In the genomic region with DNA sequence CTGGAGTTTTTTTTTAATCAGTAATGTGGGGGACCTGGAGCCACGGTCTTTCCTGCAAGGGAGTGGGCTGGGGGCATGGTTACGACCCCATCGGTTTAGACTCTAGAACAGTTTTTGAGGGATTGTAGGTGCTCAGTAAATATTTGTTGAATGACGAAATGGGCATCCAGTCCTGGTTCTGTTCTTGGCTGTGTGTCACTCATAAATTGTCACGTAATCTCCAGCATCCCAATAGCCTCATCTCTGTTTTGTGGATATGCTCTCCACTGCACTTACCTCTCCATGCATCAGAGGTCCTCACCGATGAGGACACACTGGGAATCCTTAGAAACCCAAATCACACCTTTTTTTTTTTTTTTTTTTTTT, we compare ENCODE assay signal across 8 cellular contexts. TPM values are rescaled to one million over a fixed set of nuclear protein-coding genes. Genes with fewer than 3 reads are reported as not detected.
A peak's percentile ranks its signal among the peaks of the same experiment; 100 is the strongest.
DNase-seq lines count a peak whose midpoint lies in the region; ATAC-seq and TF ChIP-seq lines count a peak whose summit lies in the region.

No MANE protein-coding gene starts in this region.

- H3K36me3 ChIP-seq in ACC112 (ENCODE audit: insufficient read depth, low read length) (peaks cover 7% of the 10 kb centered on the region; the same call in 1 of the 2 replicates), HUES6 (ENCODE audit: control insufficient read depth, insufficient read depth, low read length) (peaks cover 4% of the 10 kb centered on the region)

- peak overlapping the region; percentile 94 for H3K4me3 Mint-ChIP-seq in chondrocyte (ENCODE audit: unreplicated experiment)
- H3K4me3 Mint-ChIP-seq in natural killer cell treated with Interleukin-12 subunit alpha and Interleukin-12 subunit beta and Interleukin-15 and Interleukin-18, amount 100 ng/mL, for 72 hours: peak overlapping the region; percentile 82

- no peaks in the 10 kb centered on the region for H3K9me3 Mint-ChIP-seq in chondrocyte (ENCODE audit: low read depth)
- no peaks in the 10 kb centered on the region for H3K9me3 Mint-ChIP-seq in natural killer cell treated with Interleukin-12 subunit alpha and Interleukin-12 subunit beta and Interleukin-15 and Interleukin-18, amount 100 ng/mL, for 72 hours

- no peak for TF ChIP-seq CTCF in chondrocyte (IDR thresholded peaks at IDR 0.05)

- H3K27ac ChIP-seq in ACC112 (ENCODE audit: low read depth, low read length) (no peak overlapping the region), HUES6 (ENCODE audit: low read depth, low read length) (no peak overlapping the region)

- H3K36me3 Mint-ChIP-seq in chondrocyte (ENCODE audit: low read depth): peaks cover 4% of the 10 kb centered on the region
- H3K36me3 Mint-ChIP-seq in natural killer cell treated with Interleukin-12 subunit alpha and Interleukin-12 subunit beta and Interleukin-15 and Interleukin-18, amount 100 ng/mL, for 72 hours: no peaks in the 10 kb centered on the region

- peaks cover 16% of the 10 kb centered on the region for H3K79me2 ChIP-seq in ACC112 (ENCODE audit: control insufficient read depth, insufficient read depth, low read length, unreplicated experiment)

- H3K4me1 ChIP-seq in ACC112 (ENCODE audit: control insufficient read depth, insufficient read depth, low read length, unreplicated experiment): peaks cover 12% of the 10 kb centered on the region
- H3K4me1 ChIP-seq in HUES6 (ENCODE audit: control insufficient read depth, insufficient read depth, low read length): 0 out of 2 replicates have a peak, but pooled peaks cover 2% of the 10 kb centered on the region

- H3K9me3 ChIP-seq in HUES6 (ENCODE audit: control insufficient read depth, insufficient read depth, low read depth, low read length): no peaks in the 10 kb centered on the region

- H3K27ac Mint-ChIP-seq in chondrocyte (ENCODE audit: unreplicated experiment): no peak overlapping the region
- H3K27ac Mint-ChIP-seq in natural killer cell treated with Interleukin-12 subunit alpha and Interleukin-12 subunit beta and Interleukin-15 and Interleukin-18, amount 100 ng/mL, for 72 hours: peak overlapping the region in 1 of 2 donors; percentile 79

- ATAC-seq in natural killer cell treated with Interleukin-12 subunit alpha and Interleukin-12 subunit beta and Interleukin-15 and Interleukin-18, amount 100 ng/mL, for 72 hours: no peak
- no peak for ATAC-seq in HG03139 (IDR thresholded peaks at IDR 0.05; ENCODE audit: unreplicated experiment)

- no peak overlapping the region for H3K9ac ChIP-seq in HUES6 (ENCODE audit: low read length)

- no peak for DNase-seq in chondrocyte (ENCODE audit: low spot score)
- DNase-seq in natural killer cell treated with Interleukin-12 subunit alpha and Interleukin-12 subunit beta and Interleukin-15 and Interleukin-18, amount 100 ng/mL, for 72 hours (ENCODE audit: low spot score): no peak
- no peak for DNase-seq in epidermal melanocyte (ENCODE audit: insufficient read length, low spot score)
- no peak for DNase-seq in NCI-H2107 (lab: John Stamatoyannopoulos, UW)
- no peak for DNase-seq in AG20443 (ENCODE audit: low spot score)

- peaks cover 27% of the 10 kb centered on the region for H3K4me1 Mint-ChIP-seq in chondrocyte (ENCODE audit: low read depth)
- H3K4me1 Mint-ChIP-seq in natural killer cell treated with Interleukin-12 subunit alpha and Interleukin-12 subunit beta and Interleukin-15 and Interleukin-18, amount 100 ng/mL, for 72 hours (ENCODE audit: low read depth in 2 of 2): peaks cover 12 to 20% of the 10 kb centered on the region in 2 donors

- no peaks in the 10 kb centered on the region for H3K27me3 ChIP-seq in ACC112 (ENCODE audit: insufficient read depth, low read length)
- H3K27me3 ChIP-seq in HUES6 (ENCODE audit: control insufficient read depth, insufficient read depth, low read length): peaks cover 3% of the 10 kb centered on the region; the same call in 1 of the 2 replicates

- H3K4me3 ChIP-seq in ACC112 (ENCODE audit: low read depth, low read length) (peak overlapping the region; percentile 96), HUES6 (ENCODE audit: low read depth, low read length) (peak overlapping the region; percentile 84)

- H3K27me3 Mint-ChIP-seq in chondrocyte (ENCODE audit: low read depth): peaks cover 3% of the 10 kb centered on the region
- peaks cover 0 to 3% of the 10 kb centered on the region in 2 donors for H3K27me3 Mint-ChIP-seq in natural killer cell treated with Interleukin-12 subunit alpha and Interleukin-12 subunit beta and Interleukin-15 and Interleukin-18, amount 100 ng/mL, for 72 hours

- peak overlapping the region; percentile 96 for H2AFZ ChIP-seq in ACC112 (ENCODE audit: low read length, unreplicated experiment)

RNA-seq across cellular contexts. Expression of a gene that starts 0.5 kb away (rescaled TPM):
- 37.6 to 47.3 TPM (median 45.1 TPM) in 3 replicates for total RNA-seq in chondrocyte
- 10 to 100 TPM; 14.1 to 16.7 TPM for total RNA-seq in natural killer cell treated with Interleukin-12 subunit alpha and Interleukin-12 subunit beta and Interleukin-15 and Interleukin-18, amount 100 ng/mL, for 72 hours

RNA-seq across cellular contexts. Expression of a gene that starts 49.0 kb away (rescaled TPM):
- total RNA-seq in chondrocyte: 54.5 to 74.9 TPM (median 55.4 TPM) in 3 replicates
- 100 to 1,000 TPM in 1 of 2 donors, 10 to 100 TPM in 1; 82.7 to 149 TPM for total RNA-seq in natural killer cell treated with Interleukin-12 subunit alpha and Interleukin-12 subunit beta and Interleukin-15 and Interleukin-18, amount 100 ng/mL, for 72 hours

RNA-seq across cellular contexts. Expression of a gene that starts 55.4 kb away (rescaled TPM):
- total RNA-seq in chondrocyte: 89.3 to 104 TPM (median 98.1 TPM) in 3 replicates
- 100 to 1,000 TPM; 306 to 397 TPM for total RNA-seq in natural killer cell treated with Interleukin-12 subunit alpha and Interleukin-12 subunit beta and Interleukin-15 and Interleukin-18, amount 100 ng/mL, for 72 hours
